2 cellular contexts compared by ENCODE assay signal in the genomic region with DNA sequence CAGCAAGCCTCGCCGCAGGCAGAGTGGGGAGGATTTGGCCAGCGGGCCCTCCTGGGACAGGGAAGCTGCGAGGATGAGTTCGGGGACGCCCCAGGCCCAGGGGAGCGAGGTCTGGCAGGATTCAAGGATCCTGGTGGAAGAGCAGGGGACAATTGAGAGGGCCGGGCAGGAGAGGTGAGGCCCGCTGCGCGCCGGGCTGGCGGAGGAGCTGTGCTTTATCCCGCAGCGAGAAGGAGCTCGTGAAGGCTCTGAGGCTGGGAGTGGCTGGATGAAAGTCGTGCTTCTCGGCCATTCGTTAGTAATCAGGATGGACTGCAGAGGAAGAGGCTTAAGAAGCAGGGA.
TF ChIP-seq lines count a peak whose summit lies in the region.

No MANE protein-coding gene starts in this region.

TF ChIP-seq in GM12878, 131 proteins besides CTCF, POLR2A, EP300 and RAD21:
- TF ChIP-seq, protein P1, sequence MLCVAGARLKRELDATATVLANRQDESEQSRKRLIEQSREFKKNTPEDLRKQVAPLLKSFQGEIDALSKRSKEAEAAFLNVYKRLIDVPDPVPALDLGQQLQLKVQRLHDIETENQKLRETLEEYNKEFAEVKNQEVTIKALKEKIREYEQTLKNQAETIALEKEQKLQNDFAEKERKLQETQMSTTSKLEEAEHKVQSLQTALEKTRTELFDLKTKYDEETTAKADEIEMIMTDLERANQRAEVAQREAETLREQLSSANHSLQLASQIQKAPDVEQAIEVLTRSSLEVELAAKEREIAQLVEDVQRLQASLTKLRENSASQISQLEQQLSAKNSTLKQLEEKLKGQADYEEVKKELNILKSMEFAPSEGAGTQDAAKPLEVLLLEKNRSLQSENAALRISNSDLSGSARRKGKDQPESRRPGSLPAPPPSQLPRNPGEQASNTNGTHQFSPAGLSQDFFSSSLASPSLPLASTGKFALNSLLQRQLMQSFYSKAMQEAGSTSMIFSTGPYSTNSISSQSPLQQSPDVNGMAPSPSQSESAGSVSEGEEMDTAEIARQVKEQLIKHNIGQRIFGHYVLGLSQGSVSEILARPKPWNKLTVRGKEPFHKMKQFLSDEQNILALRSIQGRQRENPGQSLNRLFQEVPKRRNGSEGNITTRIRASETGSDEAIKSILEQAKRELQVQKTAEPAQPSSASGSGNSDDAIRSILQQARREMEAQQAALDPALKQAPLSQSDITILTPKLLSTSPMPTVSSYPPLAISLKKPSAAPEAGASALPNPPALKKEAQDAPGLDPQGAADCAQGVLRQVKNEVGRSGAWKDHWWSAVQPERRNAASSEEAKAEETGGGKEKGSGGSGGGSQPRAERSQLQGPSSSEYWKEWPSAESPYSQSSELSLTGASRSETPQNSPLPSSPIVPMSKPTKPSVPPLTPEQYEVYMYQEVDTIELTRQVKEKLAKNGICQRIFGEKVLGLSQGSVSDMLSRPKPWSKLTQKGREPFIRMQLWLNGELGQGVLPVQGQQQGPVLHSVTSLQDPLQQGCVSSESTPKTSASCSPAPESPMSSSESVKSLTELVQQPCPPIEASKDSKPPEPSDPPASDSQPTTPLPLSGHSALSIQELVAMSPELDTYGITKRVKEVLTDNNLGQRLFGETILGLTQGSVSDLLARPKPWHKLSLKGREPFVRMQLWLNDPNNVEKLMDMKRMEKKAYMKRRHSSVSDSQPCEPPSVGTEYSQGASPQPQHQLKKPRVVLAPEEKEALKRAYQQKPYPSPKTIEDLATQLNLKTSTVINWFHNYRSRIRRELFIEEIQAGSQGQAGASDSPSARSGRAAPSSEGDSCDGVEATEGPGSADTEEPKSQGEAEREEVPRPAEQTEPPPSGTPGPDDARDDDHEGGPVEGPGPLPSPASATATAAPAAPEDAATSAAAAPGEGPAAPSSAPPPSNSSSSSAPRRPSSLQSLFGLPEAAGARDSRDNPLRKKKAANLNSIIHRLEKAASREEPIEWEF (IDR thresholded peaks at IDR 0.05; ENCODE audit: insufficient replicate concordance, low read depth, low read length) = no peak
- TF ChIP-seq RBBP5 (conservative IDR thresholded peaks at IDR 0.05) (no peak), EED (IDR thresholded peaks at IDR 0.05; ENCODE audit: low read depth) (peak; percentile 9; the same call in 1 of the 2 replicates)
- TF ChIP-seq, protein P2, sequence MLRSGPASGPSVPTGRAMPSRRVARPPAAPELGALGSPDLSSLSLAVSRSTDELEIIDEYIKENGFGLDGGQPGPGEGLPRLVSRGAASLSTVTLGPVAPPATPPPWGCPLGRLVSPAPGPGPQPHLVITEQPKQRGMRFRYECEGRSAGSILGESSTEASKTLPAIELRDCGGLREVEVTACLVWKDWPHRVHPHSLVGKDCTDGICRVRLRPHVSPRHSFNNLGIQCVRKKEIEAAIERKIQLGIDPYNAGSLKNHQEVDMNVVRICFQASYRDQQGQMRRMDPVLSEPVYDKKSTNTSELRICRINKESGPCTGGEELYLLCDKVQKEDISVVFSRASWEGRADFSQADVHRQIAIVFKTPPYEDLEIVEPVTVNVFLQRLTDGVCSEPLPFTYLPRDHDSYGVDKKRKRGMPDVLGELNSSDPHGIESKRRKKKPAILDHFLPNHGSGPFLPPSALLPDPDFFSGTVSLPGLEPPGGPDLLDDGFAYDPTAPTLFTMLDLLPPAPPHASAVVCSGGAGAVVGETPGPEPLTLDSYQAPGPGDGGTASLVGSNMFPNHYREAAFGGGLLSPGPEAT (IDR thresholded peaks at IDR 0.05; ENCODE audit: low read depth) = no peak

TF ChIP-seq in neural cell, 6 proteins besides CTCF, POLR2A, EP300 and RAD21:
- TF ChIP-seq EZH2 (IDR thresholded peaks at IDR 0.05; ENCODE audit: borderline replicate concordance, insufficient read depth, low read length, poor library complexity, severe bottlenecking) (no peak), MXI1 (conservative IDR thresholded peaks at IDR 0.05; ENCODE audit: poor library complexity, severe bottlenecking) (no peak), TAF1 (IDR thresholded peaks at IDR 0.05; ENCODE audit: low read depth) (no peak), REST (IDR thresholded peaks at IDR 0.05; ENCODE audit: borderline replicate concordance) (no peak), POLR2AphosphoS5 (IDR thresholded peaks at IDR 0.05) (no peak), SMC3 (conservative IDR thresholded peaks at IDR 0.05; ENCODE audit: poor library complexity) (no peak)
TF ChIP-seq in neural cell: peak in this region for 0.
